ENCODE assay signal across 1 cellular context in the genomic region with DNA sequence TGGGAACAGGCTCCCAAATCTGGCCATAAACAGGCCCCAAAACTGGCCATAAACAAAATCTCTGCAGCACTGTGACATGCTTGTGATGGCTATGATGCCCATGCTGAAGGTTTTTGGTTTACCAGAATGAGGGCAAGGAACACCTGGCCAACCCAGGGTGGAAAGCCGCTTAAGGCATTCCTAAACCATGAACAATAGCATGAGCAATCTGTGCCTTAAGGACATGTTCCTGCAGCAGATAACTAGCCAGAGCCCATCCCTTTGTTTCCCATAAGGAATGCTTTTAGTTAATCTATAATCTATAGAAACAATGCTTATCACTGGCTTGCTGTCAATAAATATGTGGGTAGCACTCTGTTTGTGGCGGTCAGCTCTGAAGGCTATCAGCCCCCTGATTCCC. TPM values are rescaled to one million over a fixed set of nuclear protein-coding genes. Genes with fewer than 3 reads are reported as not detected.
"Had no signal": no experiment of that assay in that cellular context is flagged by ENCODE, and none has a peak within 500 bp of the region (broad histone marks: within the 10 kb centered on the region; RNA-seq: fewer than 3 reads in every experiment).

No MANE protein-coding gene starts in this region.

RNA-seq across cellular contexts. Expression of a gene that starts 35.1 kb away (rescaled TPM):
- total RNA-seq: ascending aorta had no signal
